11 cellular contexts compared by ENCODE assay signal in genomic region chr22:46514592-46515207, GRCh38. TPM values are rescaled to one million over a fixed set of nuclear protein-coding genes. Genes with fewer than 3 reads are reported as not detected.
A peak's percentile ranks its signal among the peaks of the same experiment; 100 is the strongest.
DNase-seq lines count a peak whose midpoint lies in the region; ATAC-seq, FAIRE-seq and TF ChIP-seq lines count a peak whose summit lies in the region.
"Had no signal": no experiment of that assay in that cellular context is flagged by ENCODE, and none has a peak within 500 bp of the region (broad histone marks: within the 10 kb centered on the region; RNA-seq: fewer than 3 reads in every experiment).

No MANE protein-coding gene starts in this region.

- BruUV-seq in mammary epithelial cell (replicated peaks; lab: Mats Ljungman, UMichigan), result no TSS peak

- H3K4me3 ChIP-seq in mammary epithelial cell (replicated peaks in 1 of 3; ENCODE audit: insufficient read depth in 1 of 3, low read depth in 2 of 3, low read length in 3 of 3), result peak overlapping the region in 2 of 3 experiments; percentile 31 to 37
- peak overlapping the region; percentile 26 to 52 (median 39) for H3K4me3 ChIP-seq in keratinocyte (ENCODE audit: control insufficient read depth in 2 of 3, extremely low read depth in 1 of 3, insufficient read depth in 2 of 3, low read depth in 1 of 3, low read length in 3 of 3)
- H3K4me3 ChIP-seq in SJCRH30, result no peak overlapping the region

- WGBS in mammary epithelial cell (ENCODE audit: low coverage, missing lambda C conversion rate), result 5% methylated on average over 10 of the region's 16 CpGs

- in situ Hi-C loops in mammary epithelial cell (cut with MboI; ENCODE audit: low sequenced_read_pairs in 2 of 2), result no loop called here
- in situ Hi-C loops in GM13977 (cut with MboI; ENCODE audit: low pct_unique_long_range_greater_than_20kb, low sequenced_read_pairs, unreplicated experiment), result no loop called here

- peaks cover 2% of the 10 kb centered on the region for H3K9me1 ChIP-seq in keratinocyte (ENCODE audit: control insufficient read depth, extremely low read depth, insufficient read depth, low read length)

- H3K36me3 ChIP-seq in mammary epithelial cell (ENCODE audit: insufficient read depth, low read length) (no peaks in the 10 kb centered on the region), keratinocyte (ENCODE audit: control insufficient read depth in 2 of 2, extremely low read depth in 1 of 2, insufficient read depth in 2 of 2, low read length in 2 of 2) (peaks cover 6 to 15% of the 10 kb centered on the region in 2 experiments), SJCRH30 (no peaks in the 10 kb centered on the region)

- no peaks in the 10 kb centered on the region for H4K20me1 ChIP-seq in mammary epithelial cell (ENCODE audit: insufficient read depth, low read length)
- H4K20me1 ChIP-seq in keratinocyte (ENCODE audit: control insufficient read depth, extremely low read depth, insufficient read depth, low read length), result no peaks in the 10 kb centered on the region

- intact Hi-C loops in mammary epithelial cell (cut with micrococcal nuclease), result loop anchor here (1.0 to 2.0 kb wide), 4 partner anchors 14 to 63 kb away; no protein-coding TSS in a partner anchor

- H3K79me2 ChIP-seq in mammary epithelial cell (ENCODE audit: insufficient read depth, low read length) (peaks cover 83% of the 10 kb centered on the region), keratinocyte (ENCODE audit: control insufficient read depth, insufficient read depth, low read length) (peaks cover 41% of the 10 kb centered on the region)

- H3K9me3 ChIP-seq in mammary epithelial cell (replicated peaks; ENCODE audit: insufficient read depth, low read length) (no peaks in the 10 kb centered on the region), keratinocyte (ENCODE audit: control insufficient read depth, low read depth, low read length) (no peaks in the 10 kb centered on the region), SJCRH30 (replicated peaks) (0 out of 2 replicates have a peak, but pooled peaks cover 4% of the 10 kb centered on the region)

- no peaks in the 10 kb centered on the region for H3K27me3 ChIP-seq in mammary epithelial cell (ENCODE audit: insufficient read depth, low read length)
- H3K27me3 ChIP-seq in keratinocyte (ENCODE audit: control insufficient read depth, extremely low read depth, insufficient read depth, low read length), result no peaks in the 10 kb centered on the region
- no peaks in the 10 kb centered on the region for H3K27me3 ChIP-seq in SJCRH30

- peak; percentile 97 for FAIRE-seq in keratinocyte (lab: Jason Lieb, UNC)

- H3K4me1 ChIP-seq in mammary epithelial cell (ENCODE audit: insufficient read depth, low read length) (peaks cover 25% of the 10 kb centered on the region), keratinocyte (ENCODE audit: control insufficient read depth, extremely low read depth, insufficient read depth, low read length) (peaks cover 38% of the 10 kb centered on the region), SJCRH30 (no peaks in the 10 kb centered on the region)

- TF ChIP-seq CTCF in mammary epithelial cell (conservative IDR thresholded peaks at IDR 0.05 in 1 of 2, IDR thresholded peaks at IDR 0.05 in 1 of 2; ENCODE audit: extremely low read depth in 1 of 2, insufficient read depth in 1 of 2, low read depth in 1 of 2, low read length in 2 of 2), result no peak
- no peak for TF ChIP-seq CTCF in keratinocyte (optimal IDR thresholded peaks at IDR 0.05 in 1 of 3, IDR thresholded peaks at IDR 0.05 in 1 of 3, conservative IDR thresholded peaks at IDR 0.05 in 1 of 3; ENCODE audit: extremely low read depth in 1 of 3, insufficient read depth in 2 of 3, low read length in 3 of 3)
- TF ChIP-seq CTCF in GM13977 (IDR thresholded peaks at IDR 0.05; ENCODE audit: extremely low read depth, insufficient read depth, missing control alignments), result no peak

- ATAC-seq in HG03378 (IDR thresholded peaks at IDR 0.05; ENCODE audit: unreplicated experiment), result no peak

- H3K4me2 ChIP-seq in mammary epithelial cell (ENCODE audit: insufficient read depth, low read depth, low read length) (peak overlapping the region; percentile 66), keratinocyte (ENCODE audit: control insufficient read depth, extremely low read depth, insufficient read depth, low read depth, low read length) (peak overlapping the region; percentile 89)

- DNase-seq in AG20443 (ENCODE audit: low spot score) (peak; percentile 90), M059J (ENCODE audit: low read depth) (peak; percentile 86), mammary epithelial cell (peak; percentile 97), keratinocyte (ENCODE audit: low read depth, low spot score) (peak; percentile 97), GM13977 (ENCODE audit: low spot score) (no peak), SJCRH30 (no peak), DMS 273 (lab: John Stamatoyannopoulos, UW; ENCODE audit: unreplicated experiment) (no peak)
- DNase-seq: AML-193, MM.1S, NCI-H510A treated with DMSO at 0.1 percent for 48 hours had no signal

- H3K27ac ChIP-seq in mammary epithelial cell (ENCODE audit: insufficient read depth, low read depth, low read length), result peak overlapping the region; percentile 69
- H3K27ac ChIP-seq in keratinocyte (ENCODE audit: control insufficient read depth, insufficient read depth, low read length), result peak overlapping the region; percentile 97
- no peak overlapping the region for H3K27ac ChIP-seq in SJCRH30

- H3K9ac ChIP-seq in mammary epithelial cell (ENCODE audit: insufficient read depth, low read length) (peak overlapping the region; percentile 66), keratinocyte (ENCODE audit: control insufficient read depth, extremely low read depth, insufficient read depth, low read length) (peak overlapping the region; percentile 83)

- CTCF ChIA-PET in mammary epithelial cell (lab: Charles Lee; ENCODE audit: low non-redundant PET), result no interaction called here

- dilution Hi-C loops in mammary epithelial cell (cut with HindIII; ENCODE audit: low sequenced_read_pairs), result no loop called here
- dilution Hi-C loops in keratinocyte (cut with MboI; ENCODE audit: extremely low pct_ligation_motif_present, low sequenced_read_pairs), result no loop called here

- peak overlapping the region; percentile 51 for H2AFZ ChIP-seq in mammary epithelial cell (ENCODE audit: low read depth, low read length)
- H2AFZ ChIP-seq in keratinocyte (ENCODE audit: control insufficient read depth, low read length), result no peak overlapping the region

RNA-seq across cellular contexts. Expression of gene CELSR1, which starts 22.7 kb away (rescaled TPM):
- total RNA-seq in M059J (2014; rRNA removed; shearing (Covaris generic)), result 4.3 and 11.8 TPM in 2 replicates
- total RNA-seq in mammary epithelial cell, result 10 to 100 TPM; 66.6 to 69.5 TPM
- polyA plus RNA-seq in mammary epithelial cell (33.4 TPM), keratinocyte (16.1 to 23.2 TPM (median 20.6 TPM) in 3 replicates)
- polyA minus RNA-seq in mammary epithelial cell (52.9 TPM), keratinocyte (61.3 to 154 TPM (median 62.8 TPM) in 3 replicates)
- 6.0 TPM for polyA plus RNA-seq in keratinocyte (2011; ENCODE audit: low read depth)
- polyA plus RNA-seq in keratinocyte (2011; cell fraction: cytosol; rRNA removed), result 8.0 and 10.0 TPM in 2 replicates
- polyA plus RNA-seq in keratinocyte (2011; cell fraction: nucleus; rRNA removed), result 99.8 and 117 TPM in 2 replicates
- polyA plus RNA-seq in keratinocyte (2012; ENCODE audit: low replicate concordance), result 24.8 and 29.0 TPM in 2 replicates
- 39.1 TPM for polyA minus RNA-seq in keratinocyte (2011; cell fraction: cytosol; rRNA and poly(A)+ RNA removed)
- polyA minus RNA-seq in keratinocyte (2011; cell fraction: nucleus; rRNA and poly(A)+ RNA removed), result 182 and 191 TPM in 2 replicates
- not detected in 2 replicates for total RNA-seq in SJCRH30 (2014; rRNA removed; shearing (Covaris generic))

Comparison
In these comparisons a context has a peak if more than half of its experiments do, and no peak if none do; other contexts are left out.
1. DNase-seq: peak in AG20443 (single experiment), M059J (single experiment), mammary epithelial cell (single experiment) and keratinocyte (single experiment); none in GM13977 (single experiment), SJCRH30 (0 of 2) and DMS 273 (single experiment).